ENCODE assay signal across 1 cellular context in genomic region chr11:1918436-1919315, GRCh38.
TF ChIP-seq lines count a peak whose summit lies in the region.

No MANE protein-coding gene starts in this region.

TF ChIP-seq in K562, 482 proteins besides CTCF, POLR2A, EP300 and RAD21:
- TF ChIP-seq ZNF778 (CRISPR knock-in tag; IDR thresholded peaks at IDR 0.05) (no peak), ZNF644 (tag; IDR thresholded peaks at IDR 0.05; ENCODE audit: low read depth) (no peak), ZNF197 (CRISPR knock-in tag; IDR thresholded peaks at IDR 0.05; ENCODE audit: low read depth) (no peak), ELF1 (tag; IDR thresholded peaks at IDR 0.05) (no peak), MLLT1 (IDR thresholded peaks at IDR 0.05) (no peak), GTF2E2 (tag; IDR thresholded peaks at IDR 0.05) (no peak), BRD9 (IDR thresholded peaks at IDR 0.05; ENCODE audit: low read depth, partially characterized antibody) (no peak), PYGO2 (tag; IDR thresholded peaks at IDR 0.05) (no peak), EGR1 (conservative IDR thresholded peaks at IDR 0.05) (peak; percentile 37; the same call in 1 of the 2 replicates)
TF ChIP-seq in K562: peak in this region for 1.
